Comparison of ENCODE assay signal across 1 cellular context in genomic region chr16:22193134-22193411, GRCh38.
TF ChIP-seq lines count a peak whose summit lies in the region.

No MANE protein-coding gene starts in this region.

TF ChIP-seq in IMR-90, 13 proteins besides CTCF, POLR2A, EP300 and RAD21 (continued from another document):
- TF ChIP-seq RFX5 (IDR thresholded peaks at IDR 0.05; ENCODE audit: low read depth, low read length) = no peak
- TF ChIP-seq USF2 (IDR thresholded peaks at IDR 0.05; ENCODE audit: low read depth, low read length) = no peak
- TF ChIP-seq NFE2L2 (IDR thresholded peaks at IDR 0.05; ENCODE audit: low read depth, low read length) = no peak
- no peak for TF ChIP-seq MXI1 (IDR thresholded peaks at IDR 0.05; ENCODE audit: borderline replicate concordance, low read depth, low read length)
